In genomic region chr3:193377591-193377990, GRCh38 we compare ENCODE assay signal across 37 cellular contexts. TPM values are rescaled to one million over a fixed set of nuclear protein-coding genes. Genes with fewer than 3 reads are reported as not detected.
"Had no signal": no experiment of that assay in that cellular context is flagged by ENCODE, and none has a peak within 500 bp of the region (broad histone marks: within the 10 kb centered on the region; RNA-seq: fewer than 3 reads in every experiment).

No MANE protein-coding gene starts in this region.

- H3K4me2 ChIP-seq: KMS-11 had no signal

- H3K4me1 Mint-ChIP-seq: activated naive CD4-positive, alpha-beta T cell treated with anti-CD3 and anti-CD28 coated beads, Interleukin-2, amount 50 U/mL, for 24 hours had no signal

- H3K9me3 ChIP-seq: ascending aorta, body of pancreas, breast epithelium, Peyer's patch had no signal

- H3K36me3 ChIP-seq: ascending aorta, breast epithelium, Peyer's patch had no signal

- H3K9me3 Mint-ChIP-seq: activated CD4-positive, alpha-beta T cell treated with anti-CD3 and anti-CD28 coated beads, Interleukin-2, amount 10 ng/mL, durations not matched to agents 24 days and 14 days; activated naive CD4-positive, alpha-beta T cell treated with anti-CD3 and anti-CD28 coated beads, Interleukin-2, amount 50 U/mL, for 24 hours; activated naive CD8-positive, alpha-beta T cell treated with anti-CD3 and anti-CD28 coated beads, Interleukin-2, amount 10 ng/mL, durations not matched to agents 7 days and 5 days; activated T-cell treated with anti-CD3 and anti-CD28 coated beads, Interleukin-2, amount 50 U/mL, for 24 hours; activated T-helper 2 cell treated with anti-CD3 and anti-CD28 coated beads, Interferon-gamma antibody, Interleukin-2, Interleukin-4, amounts not matched to agents 10 μg/mL and 5 μg/mL and 100 μg/mL, durations not matched to agents 14 hours and 24 hours and 36 hours had no signal

- H3K4me3 ChIP-seq: ascending aorta, body of pancreas, breast epithelium, Peyer's patch had no signal

- H3K27ac ChIP-seq: ascending aorta, body of pancreas, breast epithelium, KMS-11, Peyer's patch, VCaP had no signal

- H3K27me3 ChIP-seq: ascending aorta, body of pancreas, breast epithelium, Peyer's patch had no signal

- H3K27ac Mint-ChIP-seq: activated CD4-positive, alpha-beta T cell treated with anti-CD3 and anti-CD28 coated beads, Interleukin-2, amount 10 ng/mL, durations not matched to agents 24 days and 14 days; activated CD8-positive, alpha-beta T cell treated with anti-CD3 and anti-CD28 coated beads, Interleukin-2, amount 10 ng/mL, durations not matched to agents 7 days and 5 days; activated naive CD4-positive, alpha-beta T cell treated with anti-CD3 and anti-CD28 coated beads, Interleukin-2, amount 50 U/mL, for 24 hours; activated naive CD8-positive, alpha-beta T cell treated with anti-CD3 and anti-CD28 coated beads, Interleukin-2, amount 10 ng/mL, durations not matched to agents 7 days and 5 days; activated T-cell treated with anti-CD3 and anti-CD28 coated beads, Interleukin-2, amount 50 U/mL, for 24 hours; activated T-helper 2 cell treated with anti-CD3 and anti-CD28 coated beads, Interferon-gamma antibody, Interleukin-2, Interleukin-4, amounts not matched to agents 10 μg/mL and 5 μg/mL and 100 μg/mL, durations not matched to agents 14 hours and 24 hours and 36 hours had no signal

- H3K4me3 Mint-ChIP-seq: activated CD4-positive, alpha-beta T cell treated with anti-CD3 and anti-CD28 coated beads, Interleukin-2, amount 10 ng/mL, durations not matched to agents 24 days and 14 days; activated CD8-positive, alpha-beta T cell treated with anti-CD3 and anti-CD28 coated beads, Interleukin-2, amount 10 ng/mL, durations not matched to agents 7 days and 5 days; activated naive CD4-positive, alpha-beta T cell treated with anti-CD3 and anti-CD28 coated beads, Interleukin-2, amount 50 U/mL, for 24 hours; activated naive CD8-positive, alpha-beta T cell treated with anti-CD3 and anti-CD28 coated beads, Interleukin-2, amount 10 ng/mL, durations not matched to agents 7 days and 5 days; activated T-cell treated with anti-CD3 and anti-CD28 coated beads, Interleukin-2, amount 50 U/mL, for 24 hours had no signal

- H3K9ac ChIP-seq: KMS-11 had no signal

- DNase-seq: activated CD4-positive, alpha-beta T cell treated with anti-CD3 and anti-CD28 coated beads for 1 hour; activated CD4-positive, alpha-beta T cell treated with anti-CD3 and anti-CD28 coated beads, Interleukin-2, amount 10 ng/mL, durations not matched to agents 24 days and 14 days; activated CD4-positive, alpha-beta T cell treated with anti-CD3 and anti-CD28 coated beads, Interleukin-2, amount 50 U/mL, for 4 hours; activated CD4-positive, CD25-positive, alpha-beta regulatory T cell; activated CD8-positive, alpha-beta T cell treated with anti-CD3 and anti-CD28 coated beads, Interleukin-2, amount 10 ng/mL, durations not matched to agents 7 days and 5 days; activated gamma-delta T cell; activated naive CD4-positive, alpha-beta T cell treated with Interleukin-2 at 50 U/mL for 16 hours; activated naive CD8-positive, alpha-beta T cell treated with anti-CD3 and anti-CD28 coated beads, Interleukin-2, amount 10 ng/mL, durations not matched to agents 7 days and 5 days; activated T-cell treated with anti-CD3 and anti-CD28 coated beads, Interleukin-2, amount 50 U/mL, for 24 hours; amygdala; body of pancreas; NCI-H1105; NCI-H1417 treated with DMSO at 0.1 percent for 48 hours; NCI-H187 treated with DMSO at 0.1 percent for 48 hours; NCI-H2081; NCI-H2171 treated with DMSO at 0.1 percent for 48 hours; NCI-H2227 treated with DMSO at 0.1 percent for 48 hours; NCI-H446; NCI-H510A treated with DMSO at 0.1 percent for 48 hours; NCI-H526 treated with DMSO at 0.1 percent for 48 hours; NCI-H774; PC-3; Peyer's patch; RPMI8226; SHP77 treated with DMSO at 0.1 percent for 48 hours; SW 1271; T-helper 1 cell; T-helper 2 cell; T-helper 9 cell had no signal

- H3K36me3 Mint-ChIP-seq: activated naive CD4-positive, alpha-beta T cell treated with anti-CD3 and anti-CD28 coated beads, Interleukin-2, amount 50 U/mL, for 24 hours; activated naive CD8-positive, alpha-beta T cell treated with anti-CD3 and anti-CD28 coated beads, Interleukin-2, amount 10 ng/mL, durations not matched to agents 7 days and 5 days had no signal

- H3K4me1 ChIP-seq: ascending aorta, body of pancreas, breast epithelium, Peyer's patch had no signal

- ATAC-seq: activated CD8-positive, alpha-beta T cell treated with anti-CD3 and anti-CD28 coated beads, Interleukin-2, amount 10 ng/mL, durations not matched to agents 7 days and 5 days; body of pancreas; PC-3 had no signal

RNA-seq across cellular contexts. Expression of gene ATP13A5, which starts 1.0 kb away (rescaled TPM):
- total RNA-seq: activated CD4-positive, alpha-beta T cell treated with anti-CD3 and anti-CD28 coated beads, Interleukin-2, amount 10 ng/mL, durations not matched to agents 24 days and 14 days; activated CD8-positive, alpha-beta T cell treated with anti-CD3 and anti-CD28 coated beads, Interleukin-2, amount 10 ng/mL, durations not matched to agents 7 days and 5 days; activated naive CD8-positive, alpha-beta T cell treated with anti-CD3 and anti-CD28 coated beads, Interleukin-2, amount 10 ng/mL, durations not matched to agents 7 days and 5 days; activated T-helper 2 cell treated with anti-CD3 and anti-CD28 coated beads, Interferon-gamma antibody, Interleukin-2, Interleukin-4, amounts not matched to agents 10 μg/mL and 5 μg/mL and 100 μg/mL, durations not matched to agents 14 hours and 24 hours and 36 hours; ascending aorta; body of pancreas; cardiac septum; LHCN-M2; PC-3; Peyer's patch had no signal
